8 cellular contexts compared by ENCODE assay signal in the genomic region with DNA sequence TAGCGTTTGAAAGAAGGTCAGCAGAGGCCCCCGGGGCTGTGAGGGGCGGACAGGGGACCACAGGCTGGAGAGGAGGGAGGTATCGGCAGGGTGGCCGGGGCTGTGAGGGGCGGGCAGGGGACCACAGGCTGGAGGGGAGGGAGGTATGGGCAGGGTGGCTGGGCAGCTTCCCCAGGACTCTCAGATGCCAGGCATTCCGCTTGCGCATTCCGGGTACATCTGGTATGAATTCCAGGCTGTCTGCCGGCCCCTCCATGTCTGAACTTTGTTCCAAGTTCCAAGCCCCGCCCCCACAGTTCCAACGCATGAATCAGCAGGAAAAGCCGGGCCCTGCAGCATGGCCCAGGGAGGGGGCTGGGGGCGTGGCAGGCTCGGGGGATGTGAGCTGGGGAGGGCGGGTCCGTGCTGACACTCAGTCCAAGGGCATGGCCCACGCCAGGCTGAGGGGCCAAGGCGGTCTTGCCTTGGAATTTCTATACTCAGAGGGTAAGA. TPM values are rescaled to one million over a fixed set of nuclear protein-coding genes. Genes with fewer than 3 reads are reported as not detected.
DNase-seq lines count a peak whose midpoint lies in the region; ATAC-seq, FAIRE-seq and TF ChIP-seq lines count a peak whose summit lies in the region.

No MANE protein-coding gene starts in this region.

- peak overlapping the region; percentile 86 for H3K9ac ChIP-seq in keratinocyte (ENCODE audit: control insufficient read depth, extremely low read depth, insufficient read depth, low read length)

- no peaks in the 10 kb centered on the region for H3K27me3 Mint-ChIP-seq in chondrocyte (ENCODE audit: low read depth)

- peaks cover 54% of the 10 kb centered on the region for H3K4me1 Mint-ChIP-seq in chondrocyte (ENCODE audit: low read depth)

- ATAC-seq in HG03108 (IDR thresholded peaks at IDR 0.05; ENCODE audit: unreplicated experiment) = no peak

- peak overlapping the region; percentile 97 for H3K4me3 Mint-ChIP-seq in chondrocyte (ENCODE audit: unreplicated experiment)

- H3K27ac Mint-ChIP-seq in chondrocyte (ENCODE audit: unreplicated experiment) = peak overlapping the region; percentile 91

- H3K27ac ChIP-seq in 22Rv1 (peak overlapping the region; percentile 100), keratinocyte (ENCODE audit: control insufficient read depth, insufficient read depth, low read length) (peak overlapping the region; percentile 86)

- DNase-seq in GDM1 (lab: John Stamatoyannopoulos, UW) (peak; percentile 41), RCC 7860 (ENCODE audit: low spot score) (peak; percentile 91), chondrocyte (ENCODE audit: low spot score) (no peak), keratinocyte (ENCODE audit: low read depth, low spot score) (no peak), skeletal muscle cell (ENCODE audit: low read depth) (peak; percentile 91), cerebellar nuclear complex (lab: John Stamatoyannopoulos, UW) (no peak)

- peaks cover 38% of the 10 kb centered on the region for H3K4me1 ChIP-seq in keratinocyte (ENCODE audit: control insufficient read depth, extremely low read depth, insufficient read depth, low read length)

- H3K4me3 ChIP-seq in keratinocyte (ENCODE audit: control insufficient read depth in 2 of 3, extremely low read depth in 1 of 3, insufficient read depth in 2 of 3, low read depth in 1 of 3, low read length in 3 of 3) = peak overlapping the region; percentile 79 to 96 (median 81)
- H3K4me3 ChIP-seq in skeletal muscle cell (ENCODE audit: low read depth, low read length) = peak overlapping the region; percentile 81

- H3K79me2 ChIP-seq in keratinocyte (ENCODE audit: control insufficient read depth, insufficient read depth, low read length) = peaks cover 36% of the 10 kb centered on the region

- H3K4me2 ChIP-seq in keratinocyte (ENCODE audit: control insufficient read depth, extremely low read depth, insufficient read depth, low read depth, low read length) = peak overlapping the region; percentile 85

- no peaks in the 10 kb centered on the region for H3K9me3 Mint-ChIP-seq in chondrocyte (ENCODE audit: low read depth)

- H2AFZ ChIP-seq in keratinocyte (ENCODE audit: control insufficient read depth, low read length) = no peak overlapping the region

- dilution Hi-C loops in keratinocyte (cut with MboI; ENCODE audit: extremely low pct_ligation_motif_present, low sequenced_read_pairs) = no loop called here

- H4K20me1 ChIP-seq in keratinocyte (ENCODE audit: control insufficient read depth, extremely low read depth, insufficient read depth, low read length) = peaks cover 32% of the 10 kb centered on the region

- H3K9me3 ChIP-seq in keratinocyte (ENCODE audit: control insufficient read depth, low read depth, low read length) = no peaks in the 10 kb centered on the region

- no peaks in the 10 kb centered on the region for H3K27me3 ChIP-seq in keratinocyte (ENCODE audit: control insufficient read depth, extremely low read depth, insufficient read depth, low read length)

- no peak for TF ChIP-seq CTCF in 22Rv1 (IDR thresholded peaks at IDR 0.05)
- no peak for TF ChIP-seq CTCF in chondrocyte (IDR thresholded peaks at IDR 0.05)
- TF ChIP-seq CTCF in keratinocyte (optimal IDR thresholded peaks at IDR 0.05 in 1 of 3, IDR thresholded peaks at IDR 0.05 in 1 of 3, conservative IDR thresholded peaks at IDR 0.05 in 1 of 3; ENCODE audit: extremely low read depth in 1 of 3, insufficient read depth in 2 of 3, low read length in 3 of 3) = no peak

- peaks cover 29% of the 10 kb centered on the region for H3K36me3 Mint-ChIP-seq in chondrocyte (ENCODE audit: low read depth)

- peaks cover 22 to 25% of the 10 kb centered on the region in 2 experiments for H3K36me3 ChIP-seq in keratinocyte (ENCODE audit: control insufficient read depth in 2 of 2, extremely low read depth in 1 of 2, insufficient read depth in 2 of 2, low read length in 2 of 2)

- FAIRE-seq in RCC 7860 (lab: Jason Lieb, UNC) (peak; percentile 74), keratinocyte (lab: Jason Lieb, UNC) (no peak)

- no peaks in the 10 kb centered on the region for H3K9me1 ChIP-seq in keratinocyte (ENCODE audit: control insufficient read depth, extremely low read depth, insufficient read depth, low read length)

RNA-seq across cellular contexts. Expression of a gene that starts 4.4 kb away (rescaled TPM):
- 5.6 to 9.5 TPM (median 9.2 TPM) in 3 replicates for total RNA-seq in chondrocyte
- polyA plus RNA-seq in keratinocyte = 0.75 to 1.1 TPM (median 0.76 TPM) in 3 replicates
- polyA plus RNA-seq in keratinocyte (2011; ENCODE audit: low read depth) = 10.0 TPM
- 1.00 and 1.1 TPM in 2 replicates for polyA plus RNA-seq in keratinocyte (2011; cell fraction: cytosol; rRNA removed)
- polyA plus RNA-seq in keratinocyte (2011; cell fraction: nucleus; rRNA removed) = 2.1 and 2.6 TPM in 2 replicates
- 1.3 and 3.5 TPM in 2 replicates for polyA plus RNA-seq in keratinocyte (2012; ENCODE audit: low replicate concordance)
- 0.48 to 2.2 TPM (median 0.95 TPM) in 3 replicates for polyA minus RNA-seq in keratinocyte
- polyA minus RNA-seq in keratinocyte (2011; cell fraction: cytosol; rRNA and poly(A)+ RNA removed) = 1.3 TPM
- 0.84 and 2.0 TPM in 2 replicates for polyA minus RNA-seq in keratinocyte (2011; cell fraction: nucleus; rRNA and poly(A)+ RNA removed)

RNA-seq across cellular contexts. Expression of a gene that starts 10.0 kb away (rescaled TPM):
- total RNA-seq in chondrocyte = 14.8 to 18.6 TPM (median 16.2 TPM) in 3 replicates
- polyA plus RNA-seq in keratinocyte = 4.2 to 9.5 TPM (median 7.3 TPM) in 3 replicates
- polyA plus RNA-seq in keratinocyte (2011; ENCODE audit: low read depth) = 3.9 TPM
- polyA plus RNA-seq in keratinocyte (2011; cell fraction: cytosol; rRNA removed) = 2.9 and 6.2 TPM in 2 replicates
- polyA plus RNA-seq in keratinocyte (2011; cell fraction: nucleus; rRNA removed) = 21.5 and 27.0 TPM in 2 replicates
- 8.9 and 15.4 TPM in 2 replicates for polyA plus RNA-seq in keratinocyte (2012; ENCODE audit: low replicate concordance)
- polyA minus RNA-seq in keratinocyte = 7.7 to 21.7 TPM (median 11.9 TPM) in 3 replicates
- polyA minus RNA-seq in keratinocyte (2011; cell fraction: cytosol; rRNA and poly(A)+ RNA removed) = 19.6 TPM
- polyA minus RNA-seq in keratinocyte (2011; cell fraction: nucleus; rRNA and poly(A)+ RNA removed) = 30.9 and 37.2 TPM in 2 replicates

RNA-seq across cellular contexts. Expression of a gene that starts 28.1 kb away (rescaled TPM):
- total RNA-seq in chondrocyte = 0.15 to 0.24 TPM (median 0.15 TPM) in 3 replicates
- polyA plus RNA-seq in keratinocyte = 0.93 to 1.5 TPM (median 0.96 TPM) in 3 replicates
- not detected for polyA plus RNA-seq in keratinocyte (2011; ENCODE audit: low read depth)
- polyA plus RNA-seq in keratinocyte (2011; cell fraction: cytosol; rRNA removed) = 0.50 and 1.1 TPM in 2 replicates
- 1.3 and 2.0 TPM in 2 replicates for polyA plus RNA-seq in keratinocyte (2011; cell fraction: nucleus; rRNA removed)
- 0.66 and 1.7 TPM in 2 replicates for polyA plus RNA-seq in keratinocyte (2012; ENCODE audit: low replicate concordance)
- polyA minus RNA-seq in keratinocyte = 0.45 to 1.0 TPM (median 0.46 TPM) in 3 replicates
- polyA minus RNA-seq in keratinocyte (2011; cell fraction: cytosol; rRNA and poly(A)+ RNA removed) = 2.3 TPM
- polyA minus RNA-seq in keratinocyte (2011; cell fraction: nucleus; rRNA and poly(A)+ RNA removed) = 0.95 and 1.0 TPM in 2 replicates

RNA-seq across cellular contexts. Expression of a gene that starts 29.9 kb away (rescaled TPM):
- total RNA-seq in chondrocyte = 164 to 235 TPM (median 164 TPM) in 3 replicates
- 60.1 to 118 TPM (median 97.5 TPM) in 3 replicates for polyA plus RNA-seq in keratinocyte
- polyA plus RNA-seq in keratinocyte (2011; ENCODE audit: low read depth) = 187 TPM
- 56.1 and 61.6 TPM in 2 replicates for polyA plus RNA-seq in keratinocyte (2011; cell fraction: cytosol; rRNA removed)
- 224 and 245 TPM in 2 replicates for polyA plus RNA-seq in keratinocyte (2011; cell fraction: nucleus; rRNA removed)
- 77.2 and 133 TPM in 2 replicates for polyA plus RNA-seq in keratinocyte (2012; ENCODE audit: low replicate concordance)
- polyA minus RNA-seq in keratinocyte = 166 to 590 TPM (median 337 TPM) in 3 replicates
- polyA minus RNA-seq in keratinocyte (2011; cell fraction: cytosol; rRNA and poly(A)+ RNA removed) = 153 TPM
- 210 and 327 TPM in 2 replicates for polyA minus RNA-seq in keratinocyte (2011; cell fraction: nucleus; rRNA and poly(A)+ RNA removed)

RNA-seq across cellular contexts. Expression of a gene that starts 47.3 kb away (rescaled TPM):
- total RNA-seq in chondrocyte = 14.6 to 69.2 TPM (median 15.2 TPM) in 3 replicates
- 17.3 to 29.8 TPM (median 23.2 TPM) in 3 replicates for polyA plus RNA-seq in keratinocyte
- polyA plus RNA-seq in keratinocyte (2011; ENCODE audit: low read depth) = 7.0 TPM
- polyA plus RNA-seq in keratinocyte (2011; cell fraction: cytosol; rRNA removed) = 7.6 and 12.1 TPM in 2 replicates
- 74.3 and 95.0 TPM in 2 replicates for polyA plus RNA-seq in keratinocyte (2011; cell fraction: nucleus; rRNA removed)
- 7.5 and 8.7 TPM in 2 replicates for polyA plus RNA-seq in keratinocyte (2012; ENCODE audit: low replicate concordance)
- polyA minus RNA-seq in keratinocyte = 9.5 to 29.1 TPM (median 15.6 TPM) in 3 replicates
- 11.1 TPM for polyA minus RNA-seq in keratinocyte (2011; cell fraction: cytosol; rRNA and poly(A)+ RNA removed)
- polyA minus RNA-seq in keratinocyte (2011; cell fraction: nucleus; rRNA and poly(A)+ RNA removed) = 6.6 and 10.3 TPM in 2 replicates

Comparison
In these comparisons a context has a peak if more than half of its experiments do, and no peak if none do; other contexts are left out.
1. DNase-seq: peak in GDM1 (single experiment), RCC 7860 (single experiment) and skeletal muscle cell (single experiment); none in chondrocyte (single experiment), keratinocyte (single experiment) and cerebellar nuclear complex (0 of 2).